Comparison of ENCODE assay signal across 8 cellular contexts in the genomic region with DNA sequence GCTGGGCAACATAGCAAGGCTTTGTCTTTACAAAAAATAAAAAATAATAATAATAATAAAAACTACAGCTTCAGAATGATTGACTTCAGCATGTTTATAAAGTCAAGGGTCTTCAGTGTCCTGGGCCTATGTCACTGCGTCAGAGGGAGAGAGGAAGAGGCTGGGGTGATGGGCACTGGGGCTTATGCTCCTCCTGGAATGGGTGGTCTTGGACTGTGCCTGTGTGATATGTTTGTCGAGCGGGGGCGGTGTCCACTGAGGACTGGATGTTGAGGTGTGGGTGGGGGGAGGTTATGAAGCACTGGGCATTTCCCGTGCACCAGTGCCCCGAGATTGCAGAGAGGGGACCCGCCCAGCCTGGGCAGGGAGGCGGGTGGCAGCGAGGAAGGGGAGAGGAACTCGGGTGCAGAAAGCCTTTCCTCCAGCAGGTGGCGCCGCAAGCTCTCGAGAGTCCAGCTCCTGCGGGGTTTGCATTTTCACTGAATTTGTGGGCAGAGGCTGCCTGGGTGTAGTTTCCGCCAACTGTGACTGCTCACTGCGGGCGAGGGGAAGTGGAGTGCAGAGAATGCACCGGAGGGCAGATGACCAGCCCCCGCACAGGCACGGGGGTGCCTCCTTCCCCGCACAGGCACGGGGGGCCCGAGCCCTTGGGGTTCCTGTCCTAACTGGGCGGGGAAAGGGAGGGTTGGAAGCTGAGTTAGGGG.
DNase-seq lines count a peak whose midpoint lies in the region; ATAC-seq, FAIRE-seq and TF ChIP-seq lines count a peak whose summit lies in the region.

No MANE protein-coding gene starts in this region.

- peak; percentile 92 for FAIRE-seq in GM12892 (lab: Jason Lieb, UNC)

- peaks cover 0 to 44% (median 29%) of the 10 kb centered on the region in 4 donors for H3K4me1 ChIP-seq in sigmoid colon

- H3K4me1 Mint-ChIP-seq in T-helper 17 cell = peaks cover 44% of the 10 kb centered on the region

- TF ChIP-seq POLR2A in GM12892 (IDR thresholded peaks at IDR 0.05; ENCODE audit: low read depth, low read length) = peak; percentile 24; the same call in 1 of the 2 replicates
- no peak for TF ChIP-seq POLR2A in sigmoid colon (IDR thresholded peaks at IDR 0.05)

- H3K36me3 Mint-ChIP-seq in T-helper 17 cell (ENCODE audit: low read depth) = no peaks in the 10 kb centered on the region

- peak overlapping the region; percentile 93 for H3K27ac Mint-ChIP-seq in T-helper 17 cell

- H3K36me3 ChIP-seq in sigmoid colon = no peaks in the 10 kb centered on the region

- TF ChIP-seq CTCF in sigmoid colon (IDR thresholded peaks at IDR 0.05) = peak; percentile 91 to 97 (median 94)

- H3K27ac ChIP-seq in sigmoid colon = peak overlapping the region; percentile 73 to 92 (median 80)

- WGBS in sigmoid colon, 2 donors = 12 to 14% methylated on average over 24 of the region's 24 CpGs

- no peaks in the 10 kb centered on the region for H3K27me3 ChIP-seq in sigmoid colon

- peak overlapping the region; percentile 90 for H3K4me3 Mint-ChIP-seq in T-helper 17 cell

- peak overlapping the region in 3 of 4 donors; percentile 34 to 38 (median 35) for H3K4me3 ChIP-seq in sigmoid colon

- no peaks in the 10 kb centered on the region for H3K27me3 Mint-ChIP-seq in T-helper 17 cell

- DNase-seq in GM12892 (ENCODE audit: insufficient read length) (peak; percentile 93), NCI-H1694 treated with DMSO at 0.1 percent for 48 hours (lab: John Stamatoyannopoulos, UW) (peak; percentile 80), T-helper 17 cell (peak; percentile 86 to 98 (median 87)), amygdala (lab: John Stamatoyannopoulos, UW) (peak in 52 of 56 donors; percentile 31 to 92 (median 72)), hepatic stellate cell (ENCODE audit: low spot score) (peak; percentile 90), sigmoid colon (peak; percentile 96)

- no peak for TF ChIP-seq EP300 in sigmoid colon (IDR thresholded peaks at IDR 0.05)

- ATAC-seq in HG02884 (IDR thresholded peaks at IDR 0.05; ENCODE audit: unreplicated experiment) (peak; percentile 63), T-helper 17 cell (peak; percentile 85), HG03039 (IDR thresholded peaks at IDR 0.05; ENCODE audit: unreplicated experiment) (no peak)

- intact Hi-C loops in sigmoid colon (cut with DNase I) = loop anchor here (1.0 to 5.0 kb wide), 3 partner anchors 41 to 164 kb away; no protein-coding TSS in a partner anchor

- H3K9me3 ChIP-seq in T-helper 17 cell (ENCODE audit: control insufficient read depth, low read length, poor library complexity, severe bottlenecking) (no peaks in the 10 kb centered on the region), sigmoid colon (no peaks in the 10 kb centered on the region)
